ENCODE assay signal across 1 cellular context in genomic region chr10:124935946-124936345, GRCh38.
TF ChIP-seq lines count a peak whose summit lies in the region.

No MANE protein-coding gene starts in this region.

TF ChIP-seq in GM23338, 12 proteins besides CTCF, POLR2A, EP300 and RAD21:
- TF ChIP-seq ZNF462 (CRISPR knock-in tag; IDR thresholded peaks at IDR 0.05) (no peak), JUNB (IDR thresholded peaks at IDR 0.05; ENCODE audit: unreplicated experiment) (no peak), ETS1 (IDR thresholded peaks at IDR 0.05) (no peak), ZNF114 (CRISPR knock-in tag; IDR thresholded peaks at IDR 0.05) (no peak), NANOG (IDR thresholded peaks at IDR 0.05; ENCODE audit: borderline replicate concordance) (no peak), EZH2 (IDR thresholded peaks at IDR 0.05; ENCODE audit: low read depth, unreplicated experiment) (no peak), EZH2phosphoT487 (IDR thresholded peaks at IDR 0.05; ENCODE audit: unreplicated experiment) (no peak), ZNF331 (CRISPR knock-in tag; IDR thresholded peaks at IDR 0.05; ENCODE audit: low read depth) (no peak), CREB1 (CRISPR knock-in tag; IDR thresholded peaks at IDR 0.05; ENCODE audit: low read depth) (no peak)
- TF ChIP-seq, protein P1, sequence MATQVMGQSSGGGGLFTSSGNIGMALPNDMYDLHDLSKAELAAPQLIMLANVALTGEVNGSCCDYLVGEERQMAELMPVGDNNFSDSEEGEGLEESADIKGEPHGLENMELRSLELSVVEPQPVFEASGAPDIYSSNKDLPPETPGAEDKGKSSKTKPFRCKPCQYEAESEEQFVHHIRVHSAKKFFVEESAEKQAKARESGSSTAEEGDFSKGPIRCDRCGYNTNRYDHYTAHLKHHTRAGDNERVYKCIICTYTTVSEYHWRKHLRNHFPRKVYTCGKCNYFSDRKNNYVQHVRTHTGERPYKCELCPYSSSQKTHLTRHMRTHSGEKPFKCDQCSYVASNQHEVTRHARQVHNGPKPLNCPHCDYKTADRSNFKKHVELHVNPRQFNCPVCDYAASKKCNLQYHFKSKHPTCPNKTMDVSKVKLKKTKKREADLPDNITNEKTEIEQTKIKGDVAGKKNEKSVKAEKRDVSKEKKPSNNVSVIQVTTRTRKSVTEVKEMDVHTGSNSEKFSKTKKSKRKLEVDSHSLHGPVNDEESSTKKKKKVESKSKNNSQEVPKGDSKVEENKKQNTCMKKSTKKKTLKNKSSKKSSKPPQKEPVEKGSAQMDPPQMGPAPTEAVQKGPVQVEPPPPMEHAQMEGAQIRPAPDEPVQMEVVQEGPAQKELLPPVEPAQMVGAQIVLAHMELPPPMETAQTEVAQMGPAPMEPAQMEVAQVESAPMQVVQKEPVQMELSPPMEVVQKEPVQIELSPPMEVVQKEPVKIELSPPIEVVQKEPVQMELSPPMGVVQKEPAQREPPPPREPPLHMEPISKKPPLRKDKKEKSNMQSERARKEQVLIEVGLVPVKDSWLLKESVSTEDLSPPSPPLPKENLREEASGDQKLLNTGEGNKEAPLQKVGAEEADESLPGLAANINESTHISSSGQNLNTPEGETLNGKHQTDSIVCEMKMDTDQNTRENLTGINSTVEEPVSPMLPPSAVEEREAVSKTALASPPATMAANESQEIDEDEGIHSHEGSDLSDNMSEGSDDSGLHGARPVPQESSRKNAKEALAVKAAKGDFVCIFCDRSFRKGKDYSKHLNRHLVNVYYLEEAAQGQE (IDR thresholded peaks at IDR 0.05; ENCODE audit: unreplicated experiment) = no peak
